In the genomic region with DNA sequence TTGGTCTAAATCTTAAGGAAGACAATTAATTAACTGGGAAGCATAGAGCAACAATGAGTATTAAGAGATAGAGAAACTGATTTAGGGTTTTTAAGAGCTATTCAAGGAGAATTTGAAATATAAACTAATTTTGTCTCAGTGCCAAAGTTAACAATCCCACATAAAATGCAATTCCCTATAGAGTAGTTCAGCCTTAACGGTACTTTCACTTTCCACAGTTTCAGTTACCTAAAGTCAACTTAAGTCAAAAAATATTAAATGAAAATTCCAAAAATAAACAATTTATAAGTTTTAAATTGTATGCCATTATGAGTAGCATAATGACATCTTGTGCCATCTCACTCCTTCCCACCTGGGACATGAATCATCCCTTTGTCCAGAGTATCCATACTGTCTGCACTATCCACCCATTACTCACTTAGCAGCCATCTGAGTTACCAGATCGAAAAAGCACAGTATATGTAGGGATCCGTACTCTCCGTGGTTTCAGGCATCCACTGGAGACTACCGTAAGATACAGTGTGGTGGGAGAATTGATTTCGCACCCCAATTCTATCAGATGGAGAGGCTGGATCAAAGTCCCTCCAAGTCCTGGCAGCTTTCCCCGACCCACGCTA, we compare ENCODE assay signal across 17 cellular contexts. TPM values are rescaled to one million over a fixed set of nuclear protein-coding genes. Genes with fewer than 3 reads are reported as not detected.
DNase-seq lines count a peak whose midpoint lies in the region; ATAC-seq, FAIRE-seq and TF ChIP-seq lines count a peak whose summit lies in the region.
"Had no signal": no experiment of that assay in that cellular context is flagged by ENCODE, and none has a peak within 500 bp of the region (broad histone marks: within the 10 kb centered on the region; RNA-seq: fewer than 3 reads in every experiment).

No MANE protein-coding gene starts in this region.

- peak overlapping the region; percentile 86 for H3K4me2 ChIP-seq in fibroblast of lung (ENCODE audit: extremely low read depth, insufficient read depth, low read length)

- TF ChIP-seq CTCF in fibroblast of lung (conservative IDR thresholded peaks at IDR 0.05 in 1 of 2, IDR thresholded peaks at IDR 0.05 in 1 of 2; ENCODE audit: low read depth in 1 of 2, low read length in 2 of 2), result no peak
- TF ChIP-seq CTCF in psoas muscle (IDR thresholded peaks at IDR 0.05), result no peak

- H3K27me3 ChIP-seq in fibroblast of lung (ENCODE audit: control insufficient read depth, insufficient read depth, low read length), result no peaks in the 10 kb centered on the region
- no peaks in the 10 kb centered on the region for H3K27me3 ChIP-seq in psoas muscle (ENCODE audit: insufficient read depth in 3 of 3, low read length in 2 of 3)

- DNase-seq in ELR (ENCODE audit: low read depth) (peak; percentile 30), SK-N-MC (ENCODE audit: low read depth, low spot score) (no peak), fibroblast of lung (ENCODE audit: low read depth in 2 of 2) (peak; percentile 46 to 62), psoas muscle (no peak), NCI-H526 (lab: John Stamatoyannopoulos, UW) (no peak), frontal cortex (ENCODE audit: low spot score in 2 of 2) (no peak), dedifferentiated amniotic fluid mesenchymal stem cell (ENCODE audit: extremely low spot score) (no peak)
- DNase-seq: activated CD4-positive, alpha-beta T cell treated with anti-CD3 and anti-CD28 coated beads, Interleukin-2, amount 10 ng/mL, durations not matched to agents 7 days and 5 days; activated T-cell treated with anti-CD3 and anti-CD28 coated beads, Interleukin-2, amount 50 U/mL, for 4 hours; AML-193; Kasumi-1; mesendoderm; NCI-H2029; NCI-H526 treated with DMSO at 0.1 percent for 48 hours; stimulated activated naive CD8-positive, alpha-beta T cell treated with anti-CD3 and anti-CD28 coated beads, Interleukin-15, Interleukin-2, amounts not matched to agents 100 U/mL and 50 U/mL, for 24 hours had no signal

- whole genome bisulfite sequencing in psoas muscle, 3 donors, result 39 to 47% (median 46%) methylated on average over 8 of the region's 8 CpGs

- FAIRE-seq in frontal cortex (lab: Jason Lieb, UNC), result no peak

- peak overlapping the region; percentile 81 for H2AFZ ChIP-seq in fibroblast of lung (ENCODE audit: low read length)

- ATAC-seq in psoas muscle (no peak), HG03196 (IDR thresholded peaks at IDR 0.05; ENCODE audit: unreplicated experiment) (no peak)
- ATAC-seq: activated T-cell treated with anti-CD3 and anti-CD28 coated beads, Interleukin-2, amount 50 U/mL, for 4 hours; stimulated activated naive CD8-positive, alpha-beta T cell treated with anti-CD3 and anti-CD28 coated beads, Interleukin-15, Interleukin-2, amounts not matched to agents 100 U/mL and 50 U/mL, for 24 hours had no signal

- no peaks in the 10 kb centered on the region for H4K20me1 ChIP-seq in fibroblast of lung (ENCODE audit: control insufficient read depth, extremely low read depth, insufficient read depth, low read length)

- no peaks in the 10 kb centered on the region for H3K4me1 ChIP-seq in fibroblast of lung (ENCODE audit: control insufficient read depth, extremely low read depth, insufficient read depth, low read length)
- no peaks in the 10 kb centered on the region for H3K4me1 ChIP-seq in psoas muscle

- no peaks in the 10 kb centered on the region for H3K9me3 ChIP-seq in SK-N-MC (ENCODE audit: low read depth, low read length)
- no peaks in the 10 kb centered on the region for H3K9me3 ChIP-seq in fibroblast of lung (ENCODE audit: control insufficient read depth, insufficient read depth, low read depth, low read length)
- no peaks in the 10 kb centered on the region for H3K9me3 ChIP-seq in psoas muscle
- H3K9me3 ChIP-seq: HAP-1 had no signal

- H3K36me3 ChIP-seq in SK-N-MC (ENCODE audit: insufficient read depth, low read length) (no peaks in the 10 kb centered on the region), fibroblast of lung (ENCODE audit: control insufficient read depth, insufficient read depth, low read length) (no peaks in the 10 kb centered on the region), psoas muscle (ENCODE audit: insufficient read depth in 1 of 2, low read depth in 1 of 2) (no peaks in the 10 kb centered on the region)

- peaks cover 1% of the 10 kb centered on the region for H3K79me2 ChIP-seq in fibroblast of lung (ENCODE audit: control insufficient read depth, insufficient read depth, low read length)

- intact Hi-C loops in psoas muscle (cut with DNase I), result no loop called here

- H3K9ac ChIP-seq in SK-N-MC (ENCODE audit: insufficient read length) (no peak overlapping the region), fibroblast of lung (ENCODE audit: insufficient read depth, low read length) (no peak overlapping the region)

- H3K27ac ChIP-seq in SK-N-MC, result no peak overlapping the region
- H3K27ac ChIP-seq in fibroblast of lung (ENCODE audit: insufficient read depth, low read length), result no peak overlapping the region
- no peak overlapping the region for H3K27ac ChIP-seq in psoas muscle

- H3K4me3 ChIP-seq in SK-N-MC, result 0 out of 2 replicates have a peak overlapping the region, but pooled peaks have one; percentile 0
- peak overlapping the region; percentile 1 to 19 (median 10) for H3K4me3 ChIP-seq in fibroblast of lung (replicated peaks in 1 of 4; ENCODE audit: control extremely low read depth in 1 of 4, insufficient read depth in 1 of 4, low read depth in 3 of 4, low read length in 4 of 4)
- peak overlapping the region; percentile 39 for H3K4me3 ChIP-seq in psoas muscle
- H3K4me3 ChIP-seq: HAP-1 had no signal

RNA-seq across cellular contexts. Expression of a gene that starts 4.8 kb away (rescaled TPM):
- total RNA-seq in fibroblast of lung, result 429 and 437 TPM in 2 replicates
- 229 and 237 TPM in 2 replicates for polyA plus RNA-seq in fibroblast of lung
- 209 and 230 TPM in 2 replicates for polyA plus RNA-seq in fibroblast of lung (2012)
- polyA minus RNA-seq in fibroblast of lung (ENCODE audit: low replicate concordance), result 113 and 165 TPM in 2 replicates
- total RNA-seq in psoas muscle, result 100 to 1,000 TPM in 2 of 4 donors, 10 to 100 TPM in 2; 76.4 to 155 (median 123) TPM
- 100 to 1,000 TPM; 105 to 150 (median 150) TPM for polyA plus RNA-seq in psoas muscle
- total RNA-seq in frontal cortex, result 162 TPM

RNA-seq across cellular contexts. Expression of a gene that starts 40.4 kb away (rescaled TPM):
- 3.1 and 3.5 TPM in 2 replicates for total RNA-seq in fibroblast of lung
- polyA plus RNA-seq in fibroblast of lung, result 0.67 and 1.2 TPM in 2 replicates
- polyA plus RNA-seq in fibroblast of lung (2012), result 1.3 and 1.7 TPM in 2 replicates
- 6.3 and 10.1 TPM in 2 replicates for polyA minus RNA-seq in fibroblast of lung (ENCODE audit: low replicate concordance)
- total RNA-seq in psoas muscle, result 10 to 100 TPM in 2 of 4 donors, 1 to 10 TPM in 2; 5.7 to 12.5 (median 10.6) TPM
- 1 to 10 TPM in 2 of 3 donors, under 1 TPM in 1; 0.69 to 6.9 (median 3.7) TPM for polyA plus RNA-seq in psoas muscle
- total RNA-seq in frontal cortex, result 27.3 TPM

Comparison
In these comparisons a context has a peak if more than half of its experiments do, and no peak if none do; other contexts are left out.
1. DNase-seq: peak in ELR (single experiment) and fibroblast of lung (2 of 2); none in SK-N-MC (single experiment), psoas muscle (0 of 2), NCI-H526 (0 of 2), frontal cortex (0 of 2) and dedifferentiated amniotic fluid mesenchymal stem cell (single experiment).
2. Peak in every context shown above with its lines, with median percentiles within 50 percentile points of each other: H3K4me3 ChIP-seq.